ENCODE assay signal across 1 cellular context in the genomic region with DNA sequence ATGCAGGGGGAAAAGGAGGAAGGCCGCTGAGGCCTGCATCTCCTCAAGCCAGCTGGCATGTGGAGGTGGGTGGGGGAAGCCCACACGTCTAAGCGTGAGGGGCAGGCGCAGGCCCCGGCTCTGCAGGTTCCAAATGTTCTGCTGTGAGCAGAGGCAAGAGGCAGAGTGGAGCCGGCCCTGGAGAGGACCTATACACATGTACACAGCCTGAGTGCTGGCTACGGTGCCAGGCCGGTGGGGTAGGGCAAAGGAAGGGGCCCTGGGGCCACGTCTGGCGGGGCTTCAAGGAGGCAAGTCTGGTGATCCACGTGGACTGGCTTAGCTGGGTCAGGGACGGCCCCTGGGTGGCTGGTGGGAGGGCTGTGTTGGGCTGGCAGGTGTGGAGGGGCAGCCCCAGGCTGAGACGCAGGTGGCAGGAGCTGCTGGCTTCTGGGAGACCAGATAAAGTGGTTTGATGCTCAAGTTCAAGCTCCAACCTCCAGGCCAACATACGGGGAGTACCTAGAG.
TF ChIP-seq lines count a peak whose summit lies in the region.

No MANE protein-coding gene starts in this region.

TF ChIP-seq in GM12878, 131 proteins besides CTCF, POLR2A, EP300 and RAD21 (continued from another document):
- TF ChIP-seq CUX1 (IDR thresholded peaks at IDR 0.05; ENCODE audit: insufficient replicate concordance, low read depth, low read length) = peak; percentile 13
- peak; percentile 19; the same call in 1 of the 2 replicates for TF ChIP-seq BCL11A (IDR thresholded peaks at IDR 0.05; ENCODE audit: low read depth, low read length)
- TF ChIP-seq ZNF592 (IDR thresholded peaks at IDR 0.05) = 0 out of 2 replicates have a peak, but pooled peaks have one; percentile 5
- TF ChIP-seq, protein P1, sequence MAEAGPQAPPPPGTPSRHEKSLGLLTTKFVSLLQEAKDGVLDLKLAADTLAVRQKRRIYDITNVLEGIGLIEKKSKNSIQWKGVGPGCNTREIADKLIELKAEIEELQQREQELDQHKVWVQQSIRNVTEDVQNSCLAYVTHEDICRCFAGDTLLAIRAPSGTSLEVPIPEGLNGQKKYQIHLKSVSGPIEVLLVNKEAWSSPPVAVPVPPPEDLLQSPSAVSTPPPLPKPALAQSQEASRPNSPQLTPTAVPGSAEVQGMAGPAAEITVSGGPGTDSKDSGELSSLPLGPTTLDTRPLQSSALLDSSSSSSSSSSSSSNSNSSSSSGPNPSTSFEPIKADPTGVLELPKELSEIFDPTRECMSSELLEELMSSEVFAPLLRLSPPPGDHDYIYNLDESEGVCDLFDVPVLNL (IDR thresholded peaks at IDR 0.05; ENCODE audit: low read depth, low read length) = no peak
